In genomic region chr6:47478233-47479155, GRCh38 we compare ENCODE assay signal across 8 cellular contexts. TPM values are rescaled to one million over a fixed set of nuclear protein-coding genes. Genes with fewer than 3 reads are reported as not detected.
DNase-seq lines count a peak whose midpoint lies in the region; ATAC-seq and TF ChIP-seq lines count a peak whose summit lies in the region.

No MANE protein-coding gene starts in this region.

- H3K4me3 ChIP-seq in Karpas-422 (ENCODE audit: low read length): peak overlapping the region; percentile 84
- H3K4me3 ChIP-seq in ovary: peak overlapping the region; percentile 72

- H3K9me2 ChIP-seq in Karpas-422 (replicated peaks; ENCODE audit: insufficient read depth, low read length): no peaks in the 10 kb centered on the region

- POLR2A ChIA-PET in activated CD8-positive, alpha-beta T cell treated with anti-CD3 and anti-CD28 coated beads for 36 hours (lab: Charles Lee): interaction anchor here (0.7 to 2.1 kb wide), 10 partner anchors 8 to 255 kb away, joined by 3 to 12 read pairs (median 6); no protein-coding TSS in a partner anchor

- TF ChIP-seq POLR2A in ovary (IDR thresholded peaks at IDR 0.05): no peak

- ATAC-seq in GM21576 (IDR thresholded peaks at IDR 0.05; ENCODE audit: unreplicated experiment): peak; percentile 8
- peak; percentile 22 for ATAC-seq in activated CD8-positive, alpha-beta T cell treated with anti-CD3 and anti-CD28 coated beads for 36 hours

- H3K79me2 ChIP-seq in Karpas-422 (ENCODE audit: low read length): peaks cover 54% of the 10 kb centered on the region

- no peaks in the 10 kb centered on the region for H3K36me3 ChIP-seq in ES-I3 (ENCODE audit: insufficient read depth, low read length)
- H3K36me3 ChIP-seq in Karpas-422 (ENCODE audit: insufficient read depth, low read length): no peaks in the 10 kb centered on the region
- H3K36me3 ChIP-seq in ovary: no peaks in the 10 kb centered on the region

- intact Hi-C loops in activated CD8-positive, alpha-beta T cell treated with anti-CD3 and anti-CD28 coated beads for 36 hours (cut with micrococcal nuclease): no loop called here
- intact Hi-C loops in ovary (cut with DNase I): no loop called here

- peak overlapping the region; percentile 93 for H3K9ac ChIP-seq in ES-I3 (ENCODE audit: low read depth, low read length)
- H3K9ac ChIP-seq in Karpas-422 (ENCODE audit: low read length): peak overlapping the region; percentile 83

- H3K27me3 ChIP-seq in Karpas-422 (ENCODE audit: low read length) (no peaks in the 10 kb centered on the region), ovary (no peaks in the 10 kb centered on the region)

- H3K27ac ChIP-seq in Karpas-422 (ENCODE audit: low read length) (peak overlapping the region; percentile 83), ovary (peak overlapping the region; percentile 90 to 92)

- H4K20me1 ChIP-seq in Karpas-422 (ENCODE audit: insufficient read depth, low read depth, low read length): peaks cover 26% of the 10 kb centered on the region

- H2AFZ ChIP-seq in Karpas-422 (ENCODE audit: low read length): no peak overlapping the region

- WGBS in ovary, 3 donors: 0 to 1% (median 0%) methylated on average over 26 to 31 of the region's 31 CpGs

- H3K36me3 Mint-ChIP-seq in activated CD8-positive, alpha-beta T cell treated with anti-CD3 and anti-CD28 coated beads for 36 hours (ENCODE audit: low read depth): peaks cover 2% of the 10 kb centered on the region

- TF ChIP-seq CTCF in activated CD8-positive, alpha-beta T cell treated with anti-CD3 and anti-CD28 coated beads for 36 hours (IDR thresholded peaks at IDR 0.05): no peak
- TF ChIP-seq CTCF in ovary (IDR thresholded peaks at IDR 0.05): no peak

- peaks cover 36% of the 10 kb centered on the region for H3K4me1 Mint-ChIP-seq in activated CD8-positive, alpha-beta T cell treated with anti-CD3 and anti-CD28 coated beads for 36 hours (ENCODE audit: low read depth)

- peak; percentile 72 for DNase-seq in Karpas-422
- DNase-seq in activated CD8-positive, alpha-beta T cell treated with anti-CD3 and anti-CD28 coated beads for 36 hours: no peak
- DNase-seq in glomerular visceral epithelial cell (ENCODE audit: extremely low spot score): peak; percentile 49
- DNase-seq in ovary: no peak
- DNase-seq in NCI-H1048 (lab: John Stamatoyannopoulos, UW): no peak
- no peak for DNase-seq in HuH-7 (ENCODE audit: low spot score)

- H3K9me3 Mint-ChIP-seq in activated CD8-positive, alpha-beta T cell treated with anti-CD3 and anti-CD28 coated beads for 36 hours: no peaks in the 10 kb centered on the region

- H3K27me3 Mint-ChIP-seq in activated CD8-positive, alpha-beta T cell treated with anti-CD3 and anti-CD28 coated beads for 36 hours: no peaks in the 10 kb centered on the region

- TF ChIP-seq EP300 in ovary (IDR thresholded peaks at IDR 0.05): no peak

- peak overlapping the region; percentile 99 for H3K27ac Mint-ChIP-seq in activated CD8-positive, alpha-beta T cell treated with anti-CD3 and anti-CD28 coated beads for 36 hours

- peak overlapping the region; percentile 89 for H3K4me2 ChIP-seq in Karpas-422 (ENCODE audit: low read depth, low read length, poor library complexity, severe bottlenecking)

- no peaks in the 10 kb centered on the region for H3K9me3 ChIP-seq in ES-I3 (ENCODE audit: control insufficient read depth, insufficient read depth, low read length)
- H3K9me3 ChIP-seq in Karpas-422 (ENCODE audit: low read length): no peaks in the 10 kb centered on the region
- no peaks in the 10 kb centered on the region for H3K9me3 ChIP-seq in ovary

- peak overlapping the region; percentile 100 for H3K4me3 Mint-ChIP-seq in activated CD8-positive, alpha-beta T cell treated with anti-CD3 and anti-CD28 coated beads for 36 hours

- peaks cover 19% of the 10 kb centered on the region for H3K4me1 ChIP-seq in ES-I3 (ENCODE audit: insufficient read depth, low read length)
- peaks cover 46% of the 10 kb centered on the region for H3K4me1 ChIP-seq in Karpas-422 (ENCODE audit: low read length)
- H3K4me1 ChIP-seq in ovary (ENCODE audit: insufficient read depth): peaks cover 3% of the 10 kb centered on the region

- CTCF ChIA-PET in activated CD8-positive, alpha-beta T cell treated with anti-CD3 and anti-CD28 coated beads for 36 hours (lab: Charles Lee): interaction anchor here (0.9 to 1.6 kb wide), 5 partner anchors 14 to 256 kb away, joined by 3 to 6 read pairs (median 3); no protein-coding TSS in a partner anchor

RNA-seq across cellular contexts. Expression of gene CD2AP, which starts 0.9 kb away (rescaled TPM):
- total RNA-seq in Karpas-422 (2014; rRNA removed; shearing (Covaris generic); ENCODE audit: low replicate concordance): 19.3 and 42.7 TPM in 2 replicates
- 10 to 100 TPM; 28.3 to 29.2 TPM for total RNA-seq in activated CD8-positive, alpha-beta T cell treated with anti-CD3 and anti-CD28 coated beads for 36 hours
- 10 to 100 TPM; 14.6 to 40.7 (median 17.6) TPM for total RNA-seq in ovary
- polyA plus RNA-seq in ovary: 10 to 100 TPM in 1 of 2 donors, 1 to 10 TPM in 1; 6.9 to 10.1 TPM

Comparison
In these comparisons a context has a peak if more than half of its experiments do, and no peak if none do; other contexts are left out.
1. DNase-seq: peak in Karpas-422 (single experiment) and glomerular visceral epithelial cell (single experiment); none in activated CD8-positive, alpha-beta T cell treated with anti-CD3 and anti-CD28 coated beads for 36 hours (single experiment), ovary (0 of 5), NCI-H1048 (single experiment) and HuH-7 (single experiment).